Comparison of ENCODE assay signal across 28 cellular contexts in the genomic region with DNA sequence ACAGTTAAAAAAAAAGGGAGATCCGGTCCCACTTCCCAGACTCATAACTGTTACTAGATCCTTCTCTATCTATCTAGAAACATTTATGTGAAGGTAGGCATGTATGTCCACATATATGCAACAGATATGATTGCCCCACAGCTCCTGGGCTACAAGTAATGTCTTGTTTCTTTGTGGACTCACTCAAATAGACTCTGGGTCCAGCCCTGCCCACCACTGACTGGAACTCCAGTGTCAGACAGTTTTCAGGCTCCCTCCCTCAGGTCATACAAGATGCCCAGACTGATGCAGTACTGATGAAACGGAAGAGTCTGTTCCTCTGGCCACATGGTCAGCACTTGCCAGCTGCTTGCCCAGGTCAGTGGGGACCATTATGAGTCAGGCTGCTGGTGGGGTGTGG. TPM values are rescaled to one million over a fixed set of nuclear protein-coding genes. Genes with fewer than 3 reads are reported as not detected.
DNase-seq lines count a peak whose midpoint lies in the region; ATAC-seq, FAIRE-seq and TF ChIP-seq lines count a peak whose summit lies in the region.
"Had no signal": no experiment of that assay in that cellular context is flagged by ENCODE, and none has a peak within 500 bp of the region (broad histone marks: within the 10 kb centered on the region; RNA-seq: fewer than 3 reads in every experiment).

No MANE protein-coding gene starts in this region.

- H3K27me3 ChIP-seq in ACC112 (ENCODE audit: insufficient read depth, low read length) (no peaks in the 10 kb centered on the region), adrenal gland (no peaks in the 10 kb centered on the region)
- H3K27me3 ChIP-seq: dorsolateral prefrontal cortex, Peyer's patch, transverse colon had no signal

- no peak for TF ChIP-seq EP300 in A549 (IDR thresholded peaks at IDR 0.05)

- H2AFZ ChIP-seq in ACC112 (ENCODE audit: low read length, unreplicated experiment), result no peak overlapping the region

- H3K4me1 Mint-ChIP-seq in chondrocyte (ENCODE audit: low read depth), result peaks cover 56% of the 10 kb centered on the region

- H3K9me3 ChIP-seq in A549, result no peaks in the 10 kb centered on the region
- no peaks in the 10 kb centered on the region for H3K9me3 ChIP-seq in mucosa of descending colon
- H3K9me3 ChIP-seq in adrenal gland (replicated peaks in 1 of 3), result no peaks in the 10 kb centered on the region
- H3K9me3 ChIP-seq: Peyer's patch, psoas muscle, transverse colon had no signal

- intact Hi-C loops in mucosa of descending colon (cut with DNase I, micrococcal nuclease), result no loop called here
- intact Hi-C loops in adrenal gland (cut with DNase I), result no loop called here

- H3K9me3 Mint-ChIP-seq in chondrocyte (ENCODE audit: low read depth), result no peaks in the 10 kb centered on the region
- H3K9me3 Mint-ChIP-seq: activated B cell treated with CpG ODN at 0.5 μM for 24 hours; activated T-helper 2 cell treated with anti-CD3 and anti-CD28 coated beads, Interferon-gamma antibody, Interleukin-2, Interleukin-4, amounts not matched to agents 10 μg/mL and 5 μg/mL and 100 μg/mL, durations not matched to agents 14 hours and 24 hours and 36 hours had no signal

- CTCF ChIA-PET in A549 (lab: Yijun Ruan, JAX), result interaction anchor here (0.6 to 1.7 kb wide), 2 partner anchors 47 to 74 kb away, joined by 3 to 5 read pairs; no protein-coding TSS in a partner anchor

- peaks cover 7% of the 10 kb centered on the region for H3K79me2 ChIP-seq in ACC112 (ENCODE audit: control insufficient read depth, insufficient read depth, low read length, unreplicated experiment)

- H3K27me3 Mint-ChIP-seq in chondrocyte (ENCODE audit: low read depth), result no peaks in the 10 kb centered on the region
- H3K27me3 Mint-ChIP-seq: activated naive CD8-positive, alpha-beta T cell treated with anti-CD3 and anti-CD28 coated beads for 36 hours had no signal

- WGBS in A549 (ENCODE audit: missing lambda C conversion rate), result 79% methylated on average over 1 of the region's 2 CpGs
- 81 to 97% (median 94%) methylated on average over 2 of the region's 2 CpGs for WGBS in adrenal gland, 4 donors

- no peak for TF ChIP-seq RAD21 in A549 (conservative IDR thresholded peaks at IDR 0.05 in 1 of 2, IDR thresholded peaks at IDR 0.05 in 1 of 2)

- H3K36me3 Mint-ChIP-seq in chondrocyte (ENCODE audit: low read depth), result no peaks in the 10 kb centered on the region

- ATAC-seq in A549 (no peak; a peak in 2 of 6 replicates), mucosa of descending colon (peak; percentile 57), GM21717 (IDR thresholded peaks at IDR 0.05; ENCODE audit: unreplicated experiment) (no peak)

- H3K4me3 ChIP-seq in A549 (no peak overlapping the region), ACC112 (ENCODE audit: low read depth, low read length) (no peak overlapping the region), mucosa of descending colon (no peak overlapping the region), adrenal gland (no peak overlapping the region)
- H3K4me3 ChIP-seq: dorsolateral prefrontal cortex, lung, Peyer's patch, psoas muscle, skin epidermis, transverse colon had no signal

- H3K4me3 Mint-ChIP-seq in chondrocyte (ENCODE audit: unreplicated experiment), result no peak overlapping the region
- H3K4me3 Mint-ChIP-seq: activated B cell treated with CpG ODN at 0.5 μM for 24 hours; activated naive CD8-positive, alpha-beta T cell treated with anti-CD3 and anti-CD28 coated beads for 36 hours; H9 had no signal

- no peak overlapping the region for H3K4me2 ChIP-seq in A549

- peak overlapping the region; percentile 54 for H3K27ac Mint-ChIP-seq in chondrocyte (ENCODE audit: unreplicated experiment)
- H3K27ac Mint-ChIP-seq: activated B cell treated with CpG ODN at 0.5 μM for 24 hours; activated naive CD8-positive, alpha-beta T cell treated with anti-CD3 and anti-CD28 coated beads for 36 hours; activated T-helper 2 cell treated with anti-CD3 and anti-CD28 coated beads, Interferon-gamma antibody, Interleukin-2, Interleukin-4, amounts not matched to agents 10 μg/mL and 5 μg/mL and 100 μg/mL, durations not matched to agents 14 hours and 24 hours and 36 hours; H9 had no signal

- H3K27ac ChIP-seq in A549 (peak overlapping the region; percentile 56 to 97), ACC112 (ENCODE audit: low read depth, low read length) (peak overlapping the region; percentile 3; the same call in 1 of the 2 replicates), adrenal gland (no peak overlapping the region)
- H3K27ac ChIP-seq: dorsolateral prefrontal cortex, Peyer's patch, psoas muscle, skin epidermis, transverse colon had no signal

- TF ChIP-seq CTCF in A549 (IDR thresholded peaks at IDR 0.05), result no peak
- TF ChIP-seq CTCF in chondrocyte (IDR thresholded peaks at IDR 0.05), result no peak
- no peak for TF ChIP-seq CTCF in mucosa of descending colon (IDR thresholded peaks at IDR 0.05)
- no peak for TF ChIP-seq CTCF in adrenal gland (IDR thresholded peaks at IDR 0.05)

- peaks cover 66% of the 10 kb centered on the region for H3K4me1 ChIP-seq in A549
- peaks cover 39% of the 10 kb centered on the region for H3K4me1 ChIP-seq in ACC112 (ENCODE audit: control insufficient read depth, insufficient read depth, low read length, unreplicated experiment)
- peaks cover 27% of the 10 kb centered on the region for H3K4me1 ChIP-seq in mucosa of descending colon (ENCODE audit: low read depth)
- peaks cover 14 to 34% of the 10 kb centered on the region in 2 donors for H3K4me1 ChIP-seq in adrenal gland (replicated peaks in 1 of 2)

- POLR2A ChIA-PET in A549 (lab: Yijun Ruan, JAX), result no interaction called here

- no peak for FAIRE-seq in A549 (lab: Jason Lieb, UNC)
- no peak for FAIRE-seq in urothelium cell line (lab: Jason Lieb, UNC)
- FAIRE-seq: astrocyte had no signal

- H3K36me3 ChIP-seq in ACC112 (ENCODE audit: insufficient read depth, low read length) (no peaks in the 10 kb centered on the region), mucosa of descending colon (ENCODE audit: low read depth) (no peaks in the 10 kb centered on the region), adrenal gland (replicated peaks in 1 of 2) (no peaks in the 10 kb centered on the region)
- H3K36me3 ChIP-seq: Peyer's patch, transverse colon had no signal

- DNase-seq in A549 (ENCODE audit: low read depth in 1 of 2, low spot score in 1 of 2) (no peak), chondrocyte (ENCODE audit: low spot score) (no peak), mucosa of descending colon (no peak), urothelium cell line (ENCODE audit: low spot score) (no peak), adrenal gland (no peak)
- DNase-seq: activated B cell treated with CpG ODN at 0.5 μM for 24 hours; activated CD4-positive, alpha-beta T cell treated with anti-CD3 and anti-CD28 coated beads, Interleukin-2, amount 50 U/mL, for 4 hours; activated CD8-positive, alpha-beta memory T cell treated with anti-CD3 and anti-CD28 coated beads, Interleukin-2, amount 50 U/mL, for 4 hours; activated naive CD8-positive, alpha-beta T cell treated with anti-CD3 and anti-CD28 coated beads for 36 hours; Calu3; central memory CD4-positive, alpha-beta T cell; DMS79 treated with DMSO at 0.1 percent for 48 hours; dorsolateral prefrontal cortex; glutamatergic neuron; H9; NCI-H1105; NCI-H1930; NCI-H526 treated with DMSO at 0.1 percent for 48 hours; Peyer's patch; T-helper 1 cell; transverse colon had no signal

- TF ChIP-seq POLR2A in A549 (IDR thresholded peaks at IDR 0.05; ENCODE audit: low read length) (no peak), adrenal gland (IDR thresholded peaks at IDR 0.05) (no peak)

TF ChIP-seq in A549, 52 proteins besides CTCF, POLR2A, EP300 and RAD21 (continues in another document):
- TF ChIP-seq HOXB13 (CRISPR knock-in tag; IDR thresholded peaks at IDR 0.05; ENCODE audit: low read depth), result no peak
- TF ChIP-seq NPAS2 (CRISPR knock-in tag; IDR thresholded peaks at IDR 0.05; ENCODE audit: borderline replicate concordance), result no peak

RNA-seq across cellular contexts. Expression of a gene that starts 30.8 kb away (rescaled TPM):
- polyA plus RNA-seq in A549 (2011; rRNA removed), result 116 and 202 TPM in 2 replicates
- polyA plus RNA-seq in A549 (2012; cell fraction: cytosol; rRNA removed), result 172 and 215 TPM in 2 replicates
- polyA plus RNA-seq in A549 (2012; cell fraction: nucleus; rRNA removed), result 240 and 352 TPM in 2 replicates
- 89.1 to 108 TPM (median 104 TPM) in 3 replicates for polyA plus RNA-seq in A549 (2017; fragmentation: RNase III; extraction: RNeasy Plus Mini Kit Qiagen cat#74134 plus additional on column Dnase treatment)
- polyA minus RNA-seq in A549 (2011; rRNA and poly(A)+ RNA removed), result 93.4 and 94.8 TPM in 2 replicates
- total RNA-seq in chondrocyte, result 332 to 354 TPM (median 333 TPM) in 3 replicates
- 100 to 1,000 TPM in 1 of 3 donors, 10 to 100 TPM in 2; 64.0 to 183 (median 67.6) TPM for total RNA-seq in mucosa of descending colon
- 10 to 100 TPM in 7 of 8 donors, 1 to 10 TPM in 1; 4.0 to 66.2 (median 43.1) TPM for total RNA-seq in adrenal gland
- polyA plus RNA-seq in adrenal gland, result 100 to 1,000 TPM in 1 of 3 donors, 10 to 100 TPM in 2; 10.3 to 136 (median 49.1) TPM

RNA-seq across cellular contexts. Expression of a gene that starts 32.6 kb away (rescaled TPM):
- polyA plus RNA-seq in A549 (2011; rRNA removed) (135 and 136 TPM in 2 replicates), A549 (2017; fragmentation: RNase III; extraction: RNeasy Plus Mini Kit Qiagen cat#74134 plus additional on column Dnase treatment) (89.7 to 99.2 TPM (median 89.9 TPM) in 3 replicates), adrenal gland (100 to 1,000 TPM; 390 to 599 (median 411) TPM)
- polyA plus RNA-seq in A549 (2012; cell fraction: cytosol; rRNA removed), result 140 TPM in 2 replicates
- 112 and 128 TPM in 2 replicates for polyA plus RNA-seq in A549 (2012; cell fraction: nucleus; rRNA removed)
- polyA minus RNA-seq in A549 (2011; rRNA and poly(A)+ RNA removed), result 101 and 112 TPM in 2 replicates
- total RNA-seq in chondrocyte (66.8 to 72.7 TPM (median 69.1 TPM) in 3 replicates), mucosa of descending colon (100 to 1,000 TPM; 133 to 175 (median 152) TPM), adrenal gland (100 to 1,000 TPM; 237 to 449 (median 339) TPM)

RNA-seq across cellular contexts. Expression of a gene that starts 55.0 kb away (rescaled TPM):
- polyA plus RNA-seq in A549 (2011; rRNA removed) (691 and 782 TPM in 2 replicates), A549 (2017; fragmentation: RNase III; extraction: RNeasy Plus Mini Kit Qiagen cat#74134 plus additional on column Dnase treatment) (1,022 to 1,121 TPM (median 1,044 TPM) in 3 replicates), adrenal gland (100 to 1,000 TPM; 107 to 473 (median 177) TPM)
- polyA plus RNA-seq in A549 (2012; cell fraction: cytosol; rRNA removed), result 1,345 and 1,480 TPM in 2 replicates
- polyA plus RNA-seq in A549 (2012; cell fraction: nucleus; rRNA removed), result 1,395 and 1,872 TPM in 2 replicates
- polyA minus RNA-seq in A549 (2011; rRNA and poly(A)+ RNA removed), result 802 and 983 TPM in 2 replicates
- total RNA-seq in chondrocyte (681 to 975 TPM (median 692 TPM) in 3 replicates), mucosa of descending colon (100 to 1,000 TPM; 113 to 328 (median 307) TPM), adrenal gland (100 to 1,000 TPM in 7 of 8 donors, 10 to 100 TPM in 1; 90.3 to 439 (median 214) TPM)

RNA-seq across cellular contexts. Expression of a gene that starts 58.0 kb away (rescaled TPM):
- polyA plus RNA-seq in A549 (2011; rRNA removed) (8.2 and 13.3 TPM in 2 replicates), A549 (2017; fragmentation: RNase III; extraction: RNeasy Plus Mini Kit Qiagen cat#74134 plus additional on column Dnase treatment) (14.9 to 21.4 TPM (median 16.5 TPM) in 3 replicates), adrenal gland (10 to 100 TPM; 16.8 to 26.9 (median 21.0) TPM)
- polyA plus RNA-seq in A549 (2012; cell fraction: cytosol; rRNA removed), result 8.4 and 10.3 TPM in 2 replicates
- 29.8 and 46.1 TPM in 2 replicates for polyA plus RNA-seq in A549 (2012; cell fraction: nucleus; rRNA removed)
- polyA minus RNA-seq in A549 (2011; rRNA and poly(A)+ RNA removed), result 18.4 and 19.4 TPM in 2 replicates
- total RNA-seq in chondrocyte (25.5 to 33.5 TPM (median 33.1 TPM) in 3 replicates), mucosa of descending colon (10 to 100 TPM; 15.2 to 34.3 (median 29.5) TPM), adrenal gland (10 to 100 TPM in 5 of 8 donors, 1 to 10 TPM in 3; 2.8 to 27.6 (median 18.4) TPM)

Comparison
In these comparisons a context has a peak if more than half of its experiments do, and no peak if none do; other contexts are left out.
1. H3K27ac ChIP-seq: peak in A549 (2 of 2) and ACC112 (single experiment); none in adrenal gland (0 of 5).